In the genomic region with DNA sequence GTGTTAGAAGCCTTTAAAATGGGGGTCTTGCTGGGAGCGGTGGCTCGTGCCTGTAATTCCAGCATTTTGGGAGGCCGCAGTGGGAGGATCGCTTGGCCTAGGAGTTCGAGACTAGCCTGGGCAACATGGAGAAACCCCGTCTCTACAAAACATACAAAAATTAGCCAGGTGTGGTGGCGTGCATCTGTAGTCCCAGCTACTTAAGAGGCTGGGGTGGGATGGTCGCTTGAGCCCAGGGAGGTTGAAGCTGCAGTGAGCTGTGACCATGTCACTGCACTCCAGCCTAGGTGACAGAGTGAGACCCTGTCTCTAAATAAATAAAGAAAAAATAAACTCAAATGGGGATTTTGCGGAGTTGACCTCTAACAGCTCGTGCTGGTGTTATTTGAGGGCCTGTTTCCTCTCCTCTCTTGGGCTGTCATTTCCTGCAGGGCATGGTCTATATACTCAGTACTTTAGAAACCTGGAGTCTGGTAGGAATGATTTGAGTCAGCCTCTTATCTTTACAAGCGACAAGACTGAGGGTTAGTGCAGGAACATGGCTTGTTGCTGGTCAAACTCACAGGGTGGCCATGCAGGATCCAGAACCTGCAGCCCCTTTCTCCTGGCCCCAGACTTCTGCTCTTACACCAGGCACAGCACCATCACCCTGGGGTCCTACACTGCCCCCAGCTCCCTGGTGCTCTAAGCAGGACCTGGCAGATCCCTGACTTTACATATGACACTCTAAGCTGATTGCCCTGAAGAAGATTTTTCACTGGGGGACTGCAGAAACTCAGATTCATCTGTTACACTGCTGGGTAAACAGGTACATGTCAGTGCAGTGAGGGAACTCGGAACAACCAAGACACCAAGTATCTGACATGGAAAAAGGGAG, we compare ENCODE assay signal across 9 cellular contexts. TPM values are rescaled to one million over a fixed set of nuclear protein-coding genes. Genes with fewer than 3 reads are reported as not detected.
DNase-seq lines count a peak whose midpoint lies in the region; ATAC-seq and TF ChIP-seq lines count a peak whose summit lies in the region.
"Had no signal": no experiment of that assay in that cellular context is flagged by ENCODE, and none has a peak within 500 bp of the region (broad histone marks: within the 10 kb centered on the region; RNA-seq: fewer than 3 reads in every experiment).

No MANE protein-coding gene starts in this region.

- intact Hi-C loops in left ventricle myocardium inferior (cut with micrococcal nuclease), result no loop called here

- no peak overlapping the region for H3K27ac ChIP-seq in BLaER1 treated with 17β-estradiol and CSF1 and Interleukin-3, amounts not matched to agents 10 nM and 100 nM
- H3K27ac ChIP-seq in left ventricle myocardium inferior (replicated peaks), result peak overlapping the region; percentile 87
- no peak overlapping the region for H3K27ac ChIP-seq in RWPE1

- peaks cover 0 to 11% (median 5%) of the 10 kb centered on the region in 11 experiments; a peak in 18 of 22 replicates for H3K9me3 ChIP-seq in BLaER1 treated with 17β-estradiol and CSF1 and Interleukin-3, amounts not matched to agents 10 nM and 100 nM (replicated peaks in 1 of 11)
- no peaks in the 10 kb centered on the region for H3K9me3 ChIP-seq in left ventricle myocardium inferior (replicated peaks)

- H3K9ac ChIP-seq in BLaER1 treated with 17β-estradiol and CSF1 and Interleukin-3, amounts not matched to agents 10 nM and 100 nM, result peak overlapping the region in 3 of 11 experiments; percentile 23 to 47 (median 41); a peak in 3 of 22 replicates

- CTCF ChIA-PET in RWPE1 (lab: Yijun Ruan, JAX), result interaction anchor here (0.7 kb wide), 1 partner anchor 111 kb away, joined by 5 read pairs; no protein-coding TSS in a partner anchor

- POLR2A ChIA-PET in RWPE1 (lab: Yijun Ruan, JAX; ENCODE audit: low non-redundant PET), result no interaction called here

- no peaks in the 10 kb centered on the region for H3K27me3 ChIP-seq in BLaER1 treated with 17β-estradiol and CSF1 and Interleukin-3, amounts not matched to agents 10 nM and 100 nM
- no peaks in the 10 kb centered on the region for H3K27me3 ChIP-seq in left ventricle myocardium inferior (ENCODE audit: low read depth)

- no peak for TF ChIP-seq CTCF in left ventricle myocardium inferior (IDR thresholded peaks at IDR 0.05; ENCODE audit: borderline replicate concordance)
- no peak for TF ChIP-seq CTCF in RWPE1 (conservative IDR thresholded peaks at IDR 0.05; ENCODE audit: low read depth)

- ATAC-seq in GM19351 (IDR thresholded peaks at IDR 0.05; ENCODE audit: unreplicated experiment) (peak; percentile 77), HG03342 (IDR thresholded peaks at IDR 0.05; ENCODE audit: unreplicated experiment) (peak; percentile 79)

- DNase-seq in left ventricle myocardium inferior (no peak), NCI-H2081 (lab: John Stamatoyannopoulos, UW) (no peak), RWPE1 (ENCODE audit: low spot score) (no peak), GM19238 (ENCODE audit: insufficient read length, low spot score) (no peak), pons (ENCODE audit: low spot score) (no peak)
- DNase-seq: activated gamma-delta T cell had no signal

- peaks cover 16 to 25% (median 20%) of the 10 kb centered on the region in 10 experiments for H3K4me1 ChIP-seq in BLaER1 treated with 17β-estradiol and CSF1 and Interleukin-3, amounts not matched to agents 10 nM and 100 nM
- peaks cover 86% of the 10 kb centered on the region for H3K4me1 ChIP-seq in left ventricle myocardium inferior

- H3K4me2 ChIP-seq in BLaER1 treated with 17β-estradiol and CSF1 and Interleukin-3, amounts not matched to agents 10 nM and 100 nM, result peak overlapping the region; percentile 39 to 74 (median 57)

- H3K36me3 ChIP-seq in BLaER1 treated with 17β-estradiol and CSF1 and Interleukin-3, amounts not matched to agents 10 nM and 100 nM, result peaks cover 9 to 68% (median 21%) of the 10 kb centered on the region in 11 experiments; a peak in 21 of 22 replicates
- peaks cover 16% of the 10 kb centered on the region for H3K36me3 ChIP-seq in left ventricle myocardium inferior

- peaks cover 4 to 81% (median 41%) of the 10 kb centered on the region in 11 experiments; a peak in 15 of 22 replicates for H4K20me1 ChIP-seq in BLaER1 treated with 17β-estradiol and CSF1 and Interleukin-3, amounts not matched to agents 10 nM and 100 nM

- H3K4me3 ChIP-seq in BLaER1 treated with 17β-estradiol and CSF1 and Interleukin-3, amounts not matched to agents 10 nM and 100 nM, result no peak overlapping the region
- peak overlapping the region; percentile 21 for H3K4me3 ChIP-seq in left ventricle myocardium inferior

RNA-seq across cellular contexts. Expression of a gene that starts 15.1 kb away (rescaled TPM):
- total RNA-seq in left ventricle myocardium inferior, result 46.4 TPM
